1 cellular context compared by ENCODE assay signal in genomic region chr1:156703741-156704140, GRCh38.
TF ChIP-seq lines count a peak whose summit lies in the region.

No MANE protein-coding gene starts in this region.

TF ChIP-seq in GM23338, 12 proteins besides CTCF, POLR2A, EP300 and RAD21 (continued from another document):
- TF ChIP-seq EZH2 (IDR thresholded peaks at IDR 0.05; ENCODE audit: low read depth, unreplicated experiment), result no peak
- TF ChIP-seq ZNF462 (CRISPR knock-in tag; IDR thresholded peaks at IDR 0.05), result no peak
- no peak for TF ChIP-seq ZNF114 (CRISPR knock-in tag; IDR thresholded peaks at IDR 0.05)
- TF ChIP-seq NANOG (IDR thresholded peaks at IDR 0.05; ENCODE audit: borderline replicate concordance), result no peak
- TF ChIP-seq REST (IDR thresholded peaks at IDR 0.05; ENCODE audit: unreplicated experiment), result no peak
- TF ChIP-seq STAT1 (IDR thresholded peaks at IDR 0.05; ENCODE audit: unreplicated experiment), result no peak
